2 cellular contexts compared by ENCODE assay signal in genomic region chr17:62105361-62105760, GRCh38.
TF ChIP-seq lines count a peak whose summit lies in the region.

No MANE protein-coding gene starts in this region.

TF ChIP-seq in K562, 482 proteins besides CTCF, POLR2A, EP300 and RAD21 (continued from another document):
- TF ChIP-seq TFE3 (CRISPR knock-in tag; IDR thresholded peaks at IDR 0.05) (no peak), NR2F6 (CRISPR knock-in tag; IDR thresholded peaks at IDR 0.05) (no peak), CHCHD3 (CRISPR knock-in tag; IDR thresholded peaks at IDR 0.05) (no peak), DDX20 (tag; IDR thresholded peaks at IDR 0.05; ENCODE audit: low read depth) (no peak), SMC3 (conservative IDR thresholded peaks at IDR 0.05; ENCODE audit: insufficient read depth, low read depth, low read length) (no peak), VEZF1 (CRISPR knock-in tag; IDR thresholded peaks at IDR 0.05) (no peak), E2F8 (IDR thresholded peaks at IDR 0.05; ENCODE audit: low read depth, partially characterized antibody) (no peak), KLF6 (CRISPR knock-in tag; IDR thresholded peaks at IDR 0.05; ENCODE audit: borderline replicate concordance) (no peak), FIP1L1 (IDR thresholded peaks at IDR 0.05; ENCODE audit: low read depth, low read length, poor library complexity, severe bottlenecking) (no peak), ERF (CRISPR knock-in tag; IDR thresholded peaks at IDR 0.05) (no peak), CREB3L1 (IDR thresholded peaks at IDR 0.05; ENCODE audit: borderline replicate concordance, low read depth) (no peak), ZNF408 (CRISPR knock-in tag; IDR thresholded peaks at IDR 0.05; ENCODE audit: low read depth) (no peak), ZNF699 (CRISPR knock-in tag; IDR thresholded peaks at IDR 0.05; ENCODE audit: insufficient replicate concordance) (no peak), TBL1XR1 (IDR thresholded peaks at IDR 0.05; ENCODE audit: low read length in 2 of 2) (no peak), ZNF449 (CRISPR knock-in tag; IDR thresholded peaks at IDR 0.05) (no peak), CEBPB (tag; IDR thresholded peaks at IDR 0.05) (no peak), RHOXF2B (CRISPR knock-in tag; conservative IDR thresholded peaks at IDR 0.05) (no peak), KLF1 (tag; IDR thresholded peaks at IDR 0.05) (no peak)

TF ChIP-seq in WTC11, 78 proteins besides CTCF, POLR2A, EP300 and RAD21 (continued from another document):
- TF ChIP-seq ZNF532 (CRISPR knock-in tag; IDR thresholded peaks at IDR 0.05; ENCODE audit: borderline replicate concordance) (no peak), NFATC4 (CRISPR knock-in tag; IDR thresholded peaks at IDR 0.05) (no peak), PRRX2 (CRISPR knock-in tag; IDR thresholded peaks at IDR 0.05) (no peak), ATF1 (CRISPR knock-in tag; IDR thresholded peaks at IDR 0.05) (no peak), ATF3 (CRISPR knock-in tag; conservative IDR thresholded peaks at IDR 0.05) (no peak), RELA (CRISPR knock-in tag; IDR thresholded peaks at IDR 0.05; ENCODE audit: borderline replicate concordance) (no peak), ATF6 (CRISPR knock-in tag; IDR thresholded peaks at IDR 0.05) (no peak), EMX1 (CRISPR knock-in tag; IDR thresholded peaks at IDR 0.05) (no peak), ELF4 (CRISPR knock-in tag; IDR thresholded peaks at IDR 0.05; ENCODE audit: low read depth) (no peak), NR3C1 (CRISPR knock-in tag; conservative IDR thresholded peaks at IDR 0.05; ENCODE audit: low read depth) (no peak), ZNF512 (CRISPR knock-in tag; IDR thresholded peaks at IDR 0.05; ENCODE audit: borderline replicate concordance) (no peak), RORB (CRISPR knock-in tag; IDR thresholded peaks at IDR 0.05) (no peak), IRF2 (CRISPR knock-in tag; IDR thresholded peaks at IDR 0.05; ENCODE audit: borderline replicate concordance, low read depth) (no peak), CREB1 (CRISPR knock-in tag; IDR thresholded peaks at IDR 0.05) (no peak), SMAD3 (CRISPR knock-in tag; IDR thresholded peaks at IDR 0.05; ENCODE audit: borderline replicate concordance) (no peak)
